Comparison of ENCODE assay signal across 1 cellular context in genomic region chr9:129482521-129483466, GRCh38.
A peak's percentile ranks its signal among the peaks of the same experiment; 100 is the strongest.
TF ChIP-seq lines count a peak whose summit lies in the region.

No MANE protein-coding gene starts in this region.

TF ChIP-seq in K562, 482 proteins besides CTCF, POLR2A, EP300 and RAD21 (continued from another document and continues in another):
- TF ChIP-seq AFF1 (IDR thresholded peaks at IDR 0.05; ENCODE audit: low read depth in 1 of 2, partially characterized antibody in 2 of 2): no peak
- TF ChIP-seq ZKSCAN3 (CRISPR knock-in tag; IDR thresholded peaks at IDR 0.05): no peak
- no peak for TF ChIP-seq USF1 (CRISPR knock-in tag; IDR thresholded peaks at IDR 0.05)
- no peak for TF ChIP-seq NR3C1 (CRISPR knock-in tag; IDR thresholded peaks at IDR 0.05)
- TF ChIP-seq ZNF280A (IDR thresholded peaks at IDR 0.05; ENCODE audit: low read depth, partially characterized antibody): no peak
- 0 out of 2 replicates have a peak, but pooled peaks have one; percentile 11 for TF ChIP-seq ZNF583 (CRISPR knock-in tag; IDR thresholded peaks at IDR 0.05)
- TF ChIP-seq ZNF398 (CRISPR knock-in tag; IDR thresholded peaks at IDR 0.05): no peak
- peak in 1 of 3 experiments; percentile 69; a peak in 3 of 6 replicates for TF ChIP-seq ZBTB11 (CRISPR knock-in tag; IDR thresholded peaks at IDR 0.05)
- TF ChIP-seq IFI16 (CRISPR knock-in tag; IDR thresholded peaks at IDR 0.05): no peak
- no peak for TF ChIP-seq POLR3A (IDR thresholded peaks at IDR 0.05; ENCODE audit: borderline replicate concordance, extremely low read depth, insufficient read depth, insufficient read length)
- peak; percentile 17; the same call in 1 of the 2 replicates for TF ChIP-seq CHD2 (IDR thresholded peaks at IDR 0.05; ENCODE audit: low read depth, low read length)
- TF ChIP-seq PHF8 (IDR thresholded peaks at IDR 0.05; ENCODE audit: borderline replicate concordance, low read length): peak; percentile 48; the same call in 1 of the 2 replicates
- TF ChIP-seq CBFA2T3 (IDR thresholded peaks at IDR 0.05): no peak
- peak; percentile 92 for TF ChIP-seq CXXC5 (CRISPR knock-in tag; IDR thresholded peaks at IDR 0.05)
- TF ChIP-seq C11orf30 (IDR thresholded peaks at IDR 0.05; ENCODE audit: low read depth): no peak
- TF ChIP-seq ZNF764 (CRISPR knock-in tag; IDR thresholded peaks at IDR 0.05; ENCODE audit: low read depth): no peak
- TF ChIP-seq ZFP30 (CRISPR knock-in tag; IDR thresholded peaks at IDR 0.05; ENCODE audit: borderline replicate concordance): no peak
- no peak for TF ChIP-seq POLR2H (tag; IDR thresholded peaks at IDR 0.05; ENCODE audit: low read depth)
- TF ChIP-seq E2F6 (IDR thresholded peaks at IDR 0.05; ENCODE audit: borderline replicate concordance in 1 of 2, extremely low read depth in 1 of 2, insufficient read depth in 1 of 2, insufficient read length in 1 of 2, low read depth in 1 of 2, low read length in 1 of 2, poor library complexity in 1 of 2, severe bottlenecking in 1 of 2): peak; percentile 64 to 90
- no peak for TF ChIP-seq RBM17 (IDR thresholded peaks at IDR 0.05; ENCODE audit: borderline replicate concordance, low read depth, low read length)
- no peak for TF ChIP-seq ZNF224 (CRISPR knock-in tag; IDR thresholded peaks at IDR 0.05)
- TF ChIP-seq PTTG1 (tag; IDR thresholded peaks at IDR 0.05; ENCODE audit: low read depth): no peak
- no peak for TF ChIP-seq MXI1 (IDR thresholded peaks at IDR 0.05; ENCODE audit: low read depth, low read length)
- TF ChIP-seq ATF1 (CRISPR knock-in tag; IDR thresholded peaks at IDR 0.05): no peak
- TF ChIP-seq ATF1 (tag; IDR thresholded peaks at IDR 0.05): peak; percentile 71
- TF ChIP-seq KLF1 (tag; IDR thresholded peaks at IDR 0.05): 0 out of 2 replicates have a peak, but pooled peaks have one; percentile 42
- TF ChIP-seq ZNF830 (CRISPR knock-in tag; IDR thresholded peaks at IDR 0.05): no peak
- TF ChIP-seq ILK (tag; IDR thresholded peaks at IDR 0.05; ENCODE audit: borderline replicate concordance, low read depth): no peak
- TF ChIP-seq ZBTB5 (IDR thresholded peaks at IDR 0.05): no peak
- TF ChIP-seq L3MBTL2 (IDR thresholded peaks at IDR 0.05): peak; percentile 77
- no peak for TF ChIP-seq TCF15 (CRISPR knock-in tag; IDR thresholded peaks at IDR 0.05)
- TF ChIP-seq MTA1 (IDR thresholded peaks at IDR 0.05; ENCODE audit: borderline replicate concordance): no peak
- TF ChIP-seq SUPT5H (IDR thresholded peaks at IDR 0.05): no peak; the same call in 1 of the 2 replicates
- no peak for TF ChIP-seq RHOXF2B (CRISPR knock-in tag; conservative IDR thresholded peaks at IDR 0.05)
- no peak for TF ChIP-seq CREB1 (IDR thresholded peaks at IDR 0.05)
- TF ChIP-seq CREB1 (CRISPR knock-in tag; IDR thresholded peaks at IDR 0.05): no peak; the same call in 1 of the 2 replicates
- TF ChIP-seq ZNF717 (CRISPR knock-in tag; IDR thresholded peaks at IDR 0.05): no peak
- no peak for TF ChIP-seq HOXB6 (CRISPR knock-in tag; IDR thresholded peaks at IDR 0.05; ENCODE audit: borderline replicate concordance)
- TF ChIP-seq MCM7 (IDR thresholded peaks at IDR 0.05): no peak
- TF ChIP-seq STAT5A (IDR thresholded peaks at IDR 0.05; ENCODE audit: borderline replicate concordance, low read length): no peak
- peak; percentile 84 for TF ChIP-seq ZC3H4 (CRISPR knock-in tag; IDR thresholded peaks at IDR 0.05; ENCODE audit: borderline replicate concordance)
- TF ChIP-seq NFRKB (IDR thresholded peaks at IDR 0.05; ENCODE audit: low read depth): peak; percentile 85; the same call in 1 of the 2 replicates
- peak; percentile 75 for TF ChIP-seq THAP12 (CRISPR knock-in tag; IDR thresholded peaks at IDR 0.05)
- TF ChIP-seq DIDO1 (tag; IDR thresholded peaks at IDR 0.05; ENCODE audit: low read depth): no peak
- TF ChIP-seq ZNF740 (CRISPR knock-in tag; IDR thresholded peaks at IDR 0.05): 0 out of 2 replicates have a peak, but pooled peaks have one; percentile 2
- TF ChIP-seq ZNF740 (tag; IDR thresholded peaks at IDR 0.05): peak in 1 of 2 experiments; percentile 74; a peak in 2 of 4 replicates
- TF ChIP-seq RB1 (IDR thresholded peaks at IDR 0.05; ENCODE audit: low read depth): 0 out of 2 replicates have a peak, but pooled peaks have one; percentile 59
